7 cellular contexts compared by ENCODE assay signal in the genomic region with DNA sequence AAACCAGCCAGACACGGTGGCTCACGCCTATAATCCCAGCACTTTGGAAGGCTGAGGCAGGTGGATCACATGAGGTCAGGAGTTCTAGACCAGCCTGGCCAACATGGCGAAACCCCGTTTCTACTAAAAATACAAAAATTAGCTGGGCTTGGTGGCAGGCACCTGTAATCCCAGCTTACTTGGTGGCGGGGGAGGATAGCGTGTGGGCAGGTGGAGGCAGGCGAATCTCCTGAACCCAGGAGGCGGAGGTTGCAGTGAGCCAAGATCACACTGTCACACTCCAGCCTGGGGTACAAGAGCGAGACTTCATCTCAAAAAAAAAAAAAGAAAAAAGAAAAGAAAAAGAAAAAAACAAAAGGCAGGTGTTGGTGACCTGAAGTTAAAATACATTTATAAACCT. TPM values are rescaled to one million over a fixed set of nuclear protein-coding genes. Genes with fewer than 3 reads are reported as not detected.
DNase-seq lines count a peak whose midpoint lies in the region; ATAC-seq, FAIRE-seq and TF ChIP-seq lines count a peak whose summit lies in the region.
"Not testable (repeated sequence)": the region's sequence is repeated elsewhere in the genome, so short reads cannot be mapped to it uniquely, and the experiment has no call there.

No MANE protein-coding gene starts in this region.

- H3K4me2 ChIP-seq in OCI-LY7 (ENCODE audit: low read length) (peak overlapping the region; percentile 58), fibroblast of lung (ENCODE audit: extremely low read depth, insufficient read depth, low read length) (peak overlapping the region; percentile 76)
- not testable (repeated sequence) for H3K4me2 ChIP-seq in K562 (ENCODE audit: insufficient read depth, low read length)

- not testable (repeated sequence) for H4K20me1 ChIP-seq in OCI-LY7 (ENCODE audit: insufficient read depth, low read length); K562 (replicated peaks; ENCODE audit: control insufficient read depth, insufficient read depth, low read length); fibroblast of lung (ENCODE audit: control insufficient read depth, extremely low read depth, insufficient read depth, low read length)

- H3K36me3 ChIP-seq in CD8-positive, alpha-beta memory T cell (ENCODE audit: insufficient read depth, low read length); OCI-LY7 (ENCODE audit: insufficient read depth, low read length); K562 (ENCODE audit: control insufficient read depth, insufficient read depth, low read length); fibroblast of lung (ENCODE audit: control insufficient read depth, insufficient read depth, low read length); muscle layer of colon (ENCODE audit: insufficient read depth, low read length): not testable (repeated sequence)

- H3K4me3 Mint-ChIP-seq in CD8-positive, alpha-beta memory T cell, result peak overlapping the region; percentile 54 to 94 (median 86)
- peak overlapping the region; percentile 80 for H3K4me3 Mint-ChIP-seq in activated T-cell treated with anti-CD3 and anti-CD28 coated beads, Interleukin-2, amount 50 U/mL, for 24 hours

- not testable (repeated sequence) for H3K9me3 Mint-ChIP-seq in CD8-positive, alpha-beta memory T cell; activated T-cell treated with anti-CD3 and anti-CD28 coated beads, Interleukin-2, amount 50 U/mL, for 24 hours

- not testable (repeated sequence) for H3K36me3 Mint-ChIP-seq in CD8-positive, alpha-beta memory T cell; activated T-cell treated with anti-CD3 and anti-CD28 coated beads, Interleukin-2, amount 50 U/mL, for 24 hours (ENCODE audit: low read depth)

- 48% methylated on average over 8 of the region's 9 CpGs for WGBS in K562 (ENCODE audit: insufficient coverage, low coverage, missing lambda C conversion rate)

- H3K27ac ChIP-seq in CD8-positive, alpha-beta memory T cell (ENCODE audit: low read depth, low read length); OCI-LY7 (ENCODE audit: low read depth, low read length, poor library complexity, severe bottlenecking); K562 (ENCODE audit: extremely low read depth, low read depth, low read length); fibroblast of lung (ENCODE audit: insufficient read depth, low read length); muscle layer of colon (ENCODE audit: low read depth, low read length): not testable (repeated sequence)
- peak overlapping the region in 10 of 21 experiments; percentile 0 to 83 (median 40) for H3K27ac ChIP-seq in skin epidermis

- not testable (repeated sequence) for H3K4me1 ChIP-seq in CD8-positive, alpha-beta memory T cell (ENCODE audit: insufficient read depth, low read length); fibroblast of lung (ENCODE audit: control insufficient read depth, extremely low read depth, insufficient read depth, low read length); muscle layer of colon (ENCODE audit: insufficient read depth, low read length)
- H3K4me1 ChIP-seq in OCI-LY7 (ENCODE audit: insufficient read depth, low read length, poor library complexity, severe bottlenecking), result peaks cover 19% of the 10 kb centered on the region
- peaks cover 10 to 19% of the 10 kb centered on the region in 2 experiments; a peak in 4 of 5 replicates for H3K4me1 ChIP-seq in K562 (replicated peaks in 1 of 2; ENCODE audit: control insufficient read depth in 2 of 2, insufficient read depth in 2 of 2, low read length in 2 of 2)

- H3K27ac Mint-ChIP-seq in CD8-positive, alpha-beta memory T cell, result peak overlapping the region in 2 of 8 donors; percentile 54 to 91
- H3K27ac Mint-ChIP-seq in activated T-cell treated with anti-CD3 and anti-CD28 coated beads, Interleukin-2, amount 50 U/mL, for 24 hours, result peak overlapping the region; percentile 52

- peak overlapping the region; percentile 62 for H3K4me3 ChIP-seq in CD8-positive, alpha-beta memory T cell (ENCODE audit: low read length)
- H3K4me3 ChIP-seq in OCI-LY7 (ENCODE audit: low read depth, low read length, poor library complexity, severe bottlenecking), result peak overlapping the region; percentile 48
- not testable (repeated sequence) for H3K4me3 ChIP-seq in K562
- peak overlapping the region in 1 of 4 experiments; percentile 62 for H3K4me3 ChIP-seq in fibroblast of lung (replicated peaks in 1 of 4; ENCODE audit: control extremely low read depth in 1 of 4, insufficient read depth in 1 of 4, low read depth in 3 of 4, low read length in 4 of 4)
- H3K4me3 ChIP-seq in muscle layer of colon (ENCODE audit: low read depth in 1 of 2, low read length in 2 of 2), result peak overlapping the region; percentile 41 to 63
- peak overlapping the region in 5 of 7 experiments; percentile 30 to 45 (median 36) for H3K4me3 ChIP-seq in skin epidermis

- H3K4me1 Mint-ChIP-seq in CD8-positive, alpha-beta memory T cell, result peaks cover 22 to 24% (median 22%) of the 10 kb centered on the region in 3 donors
- H3K4me1 Mint-ChIP-seq in activated T-cell treated with anti-CD3 and anti-CD28 coated beads, Interleukin-2, amount 50 U/mL, for 24 hours (ENCODE audit: low read depth), result peaks cover 40% of the 10 kb centered on the region

- TF ChIP-seq RAD21 in K562 (CRISPR knock-in tag; conservative IDR thresholded peaks at IDR 0.05 in 1 of 2, IDR thresholded peaks at IDR 0.05 in 1 of 2), result not testable (repeated sequence)

- H3K9me1 ChIP-seq in K562 (ENCODE audit: control insufficient read depth, insufficient read depth, low read length), result not testable (repeated sequence)

- POLR2A ChIA-PET in CD8-positive, alpha-beta memory T cell (lab: Charles Lee); K562 (lab: Yijun Ruan, JAX): not testable (repeated sequence)
- POLR2A ChIA-PET in OCI-LY7 (lab: Charles Lee), result interaction anchor here (1.5 kb wide), 1 partner anchor 19 kb away, joined by 5 read pairs; no protein-coding TSS in a partner anchor

- H3K27me3 ChIP-seq in CD8-positive, alpha-beta memory T cell (ENCODE audit: insufficient read depth, low read length, poor library complexity, severe bottlenecking); K562 (ENCODE audit: control insufficient read depth in 2 of 2, insufficient read depth in 2 of 2, low read length in 2 of 2); fibroblast of lung (ENCODE audit: control insufficient read depth, insufficient read depth, low read length); muscle layer of colon (ENCODE audit: control insufficient read depth in 1 of 2, insufficient read depth in 2 of 2, low read length in 2 of 2): not testable (repeated sequence)

- not testable (repeated sequence) for FAIRE-seq in K562 (lab: Jason Lieb, UNC)

- intact Hi-C loops in OCI-LY7 (cut with micrococcal nuclease; ENCODE audit: unreplicated experiment); K562 (cut with micrococcal nuclease): not testable (repeated sequence)

- TF ChIP-seq EP300 in K562 (IDR thresholded peaks at IDR 0.05; ENCODE audit: low read length), result not testable (repeated sequence)

- not testable (repeated sequence) for H3K9me3 ChIP-seq in CD8-positive, alpha-beta memory T cell (ENCODE audit: low read length); OCI-LY7 (ENCODE audit: low read length); K562 (replicated peaks; ENCODE audit: control insufficient read depth, insufficient read depth, low read depth, low read length); fibroblast of lung (ENCODE audit: control insufficient read depth, insufficient read depth, low read depth, low read length); muscle layer of colon (ENCODE audit: low read length)

- TF ChIP-seq POLR2A in K562 (conservative IDR thresholded peaks at IDR 0.05), result not testable (repeated sequence)

- not testable (repeated sequence) for H3K27me3 Mint-ChIP-seq in CD8-positive, alpha-beta memory T cell; activated T-cell treated with anti-CD3 and anti-CD28 coated beads, Interleukin-2, amount 50 U/mL, for 24 hours

- DNase-seq in CD8-positive, alpha-beta memory T cell; OCI-LY7 (ENCODE audit: low spot score); activated T-cell treated with anti-CD3 and anti-CD28 coated beads, Interleukin-2, amount 50 U/mL, for 24 hours; K562 (ENCODE audit: extremely low read depth in 1 of 4, low spot score in 3 of 4); fibroblast of lung (ENCODE audit: low read depth in 2 of 2): not testable (repeated sequence)

- H2AFZ ChIP-seq in OCI-LY7 (ENCODE audit: low read length), result peak overlapping the region; percentile 88
- H2AFZ ChIP-seq in K562 (ENCODE audit: low read depth, low read length), result peak overlapping the region; percentile 61; the same call in 1 of the 2 replicates
- H2AFZ ChIP-seq in fibroblast of lung (ENCODE audit: low read length), result peak overlapping the region; percentile 85

- in situ Hi-C loops in K562 (cut with MboI), result not testable (repeated sequence)

- H3K9me2 ChIP-seq in OCI-LY7 (ENCODE audit: insufficient read depth, low read length), result not testable (repeated sequence)

- not testable (repeated sequence) for BruUV-seq in OCI-LY7 (replicated peaks; lab: Mats Ljungman, UMichigan); K562 (replicated peaks; lab: Mats Ljungman, UMichigan)

- H3K79me2 ChIP-seq in OCI-LY7 (ENCODE audit: insufficient read depth, low read depth, low read length); K562 (ENCODE audit: control insufficient read depth, insufficient read depth, low read length); fibroblast of lung (ENCODE audit: control insufficient read depth, insufficient read depth, low read length): not testable (repeated sequence)

- not testable (repeated sequence) for ATAC-seq in K562

- not testable (repeated sequence) for H3K9ac ChIP-seq in K562 (ENCODE audit: insufficient read depth in 1 of 2, low read depth in 2 of 2, low read length in 2 of 2); fibroblast of lung (ENCODE audit: insufficient read depth, low read length); muscle layer of colon (ENCODE audit: low read length)

- CTCF ChIA-PET in CD8-positive, alpha-beta memory T cell (lab: Charles Lee); OCI-LY7 (lab: Charles Lee; ENCODE audit: unreplicated experiment): not testable (repeated sequence)
- CTCF ChIA-PET in K562 (lab: Yijun Ruan, JAX; ENCODE audit: low intra/inter-chr PET ratio), result interaction anchor here (0.7 kb wide), 1 partner anchor 18 kb away, joined by 3 read pairs; no protein-coding TSS in a partner anchor

- TF ChIP-seq CTCF in OCI-LY7 (conservative IDR thresholded peaks at IDR 0.05; ENCODE audit: low read length); K562 (IDR thresholded peaks at IDR 0.05 in 2 of 3, conservative IDR thresholded peaks at IDR 0.05 in 1 of 3; ENCODE audit: insufficient read depth in 2 of 3, low read depth in 1 of 3, low read length in 3 of 3); fibroblast of lung (conservative IDR thresholded peaks at IDR 0.05 in 1 of 2, IDR thresholded peaks at IDR 0.05 in 1 of 2; ENCODE audit: low read depth in 1 of 2, low read length in 2 of 2): not testable (repeated sequence)

RNA-seq across cellular contexts. Expression of a gene that starts 24.3 kb away (rescaled TPM):
- total RNA-seq in CD8-positive, alpha-beta memory T cell, result 10 to 100 TPM; 11.7 to 12.7 TPM
- polyA plus RNA-seq in CD8-positive, alpha-beta memory T cell, result 17.3 TPM
- total RNA-seq in OCI-LY7 (2014; rRNA removed; shearing (Covaris generic)), result 17.0 and 24.4 TPM in 2 replicates
- total RNA-seq in OCI-LY7 (2022), result 24.1 and 36.6 TPM in 2 replicates
- total RNA-seq in K562 (2011; cell fraction: chromatin; rRNA removed; ENCODE audit: low replicate concordance), result 50.6 and 54.2 TPM in 2 replicates
- 31.8 and 34.5 TPM in 2 replicates for total RNA-seq in K562 (2011; cell fraction: nucleolus; rRNA removed)
- 53.2 and 69.8 TPM in 2 replicates for total RNA-seq in K562 (2011; cell fraction: nucleoplasm; rRNA removed)
- total RNA-seq in K562 (2014; rRNA removed), result 11.9 and 14.2 TPM in 2 replicates
- 13.0 and 13.1 TPM in 2 replicates for total RNA-seq in K562 (2014; rRNA removed; fragmentation: Illumina TruSeq; extraction: Trizol)
- total RNA-seq in K562 (2015; rRNA removed; fragmentation: Illumina TruSeq; extraction: Trizol), result 9.6 and 12.2 TPM in 2 replicates
- total RNA-seq in K562 (2021), result 13.3 and 13.6 TPM in 2 replicates
- polyA plus RNA-seq in K562 (2011; rRNA removed), result 38.6 and 46.7 TPM in 2 replicates
- 23.1 and 42.1 TPM in 2 replicates for polyA plus RNA-seq in K562 (2011; cell fraction: cytosol; rRNA removed)
- 31.9 and 42.8 TPM in 2 replicates for polyA plus RNA-seq in K562 (2011; cell fraction: nucleus; rRNA removed)
- 17.4 and 30.2 TPM in 2 replicates for polyA plus RNA-seq in K562 (2012)
- 12.3 and 14.4 TPM in 2 replicates for polyA plus RNA-seq in K562 (2014; fragmentation: Illumina TruSeq; extraction: Trizol)
- polyA plus RNA-seq in K562 (2014; fragmentation: Nextera tagmentation; extraction: Ambion mirVana), result 1 to 10 TPM; 6.3 to 7.0 TPM
- polyA plus RNA-seq in K562 (2014; rRNA removed), result 17.8 and 23.5 TPM in 2 replicates
- polyA minus RNA-seq in K562 (2011; rRNA and poly(A)+ RNA removed), result 18.1 and 26.6 TPM in 2 replicates
- 8.9 and 22.8 TPM in 2 replicates for polyA minus RNA-seq in K562 (2011; cell fraction: cytosol; rRNA and poly(A)+ RNA removed)
- polyA minus RNA-seq in K562 (2011; cell fraction: nucleus; rRNA and poly(A)+ RNA removed), result 7.1 and 10.1 TPM in 2 replicates
- total RNA-seq in fibroblast of lung, result 17.2 and 20.8 TPM in 2 replicates
- polyA plus RNA-seq in fibroblast of lung, result 5.5 and 8.5 TPM in 2 replicates
- polyA plus RNA-seq in fibroblast of lung (2012), result 5.1 and 10.2 TPM in 2 replicates
- polyA minus RNA-seq in fibroblast of lung (ENCODE audit: low replicate concordance), result 1.6 and 16.4 TPM in 2 replicates

RNA-seq across cellular contexts. Expression of a gene that starts 51.5 kb away (rescaled TPM):
- total RNA-seq in CD8-positive, alpha-beta memory T cell, result 1 to 10 TPM; 3.7 to 4.5 TPM
- polyA plus RNA-seq in CD8-positive, alpha-beta memory T cell, result 0.35 TPM
- total RNA-seq in OCI-LY7 (2014; rRNA removed; shearing (Covaris generic)), result 5.6 and 7.2 TPM in 2 replicates
- 8.4 and 9.8 TPM in 2 replicates for total RNA-seq in OCI-LY7 (2022)
- total RNA-seq in K562 (2011; cell fraction: chromatin; rRNA removed; ENCODE audit: low replicate concordance), result 5.5 and 19.3 TPM in 2 replicates
- total RNA-seq in K562 (2011; cell fraction: nucleolus; rRNA removed), result 2.5 and 4.1 TPM in 2 replicates
- total RNA-seq in K562 (2011; cell fraction: nucleoplasm; rRNA removed), result 5.0 and 8.4 TPM in 2 replicates
- total RNA-seq in K562 (2014; rRNA removed), result 6.1 and 7.6 TPM in 2 replicates
- total RNA-seq in K562 (2014; rRNA removed; fragmentation: Illumina TruSeq; extraction: Trizol), result 9.1 and 11.2 TPM in 2 replicates
- 8.7 and 8.9 TPM in 2 replicates for total RNA-seq in K562 (2015; rRNA removed; fragmentation: Illumina TruSeq; extraction: Trizol)
- 6.7 and 7.2 TPM in 2 replicates for total RNA-seq in K562 (2021)
- 6.6 and 9.8 TPM in 2 replicates for polyA plus RNA-seq in K562 (2011; rRNA removed)
- 1.4 and 1.7 TPM in 2 replicates for polyA plus RNA-seq in K562 (2011; cell fraction: cytosol; rRNA removed)
- 5.2 and 7.1 TPM in 2 replicates for polyA plus RNA-seq in K562 (2011; cell fraction: nucleus; rRNA removed)
- polyA plus RNA-seq in K562 (2012), result 6.8 and 8.2 TPM in 2 replicates
- polyA plus RNA-seq in K562 (2014; fragmentation: Illumina TruSeq; extraction: Trizol), result 7.9 and 8.3 TPM in 2 replicates
- 1 to 10 TPM; 2.8 to 5.0 TPM for polyA plus RNA-seq in K562 (2014; fragmentation: Nextera tagmentation; extraction: Ambion mirVana)
- polyA plus RNA-seq in K562 (2014; rRNA removed), result 8.7 and 11.9 TPM in 2 replicates
- polyA minus RNA-seq in K562 (2011; rRNA and poly(A)+ RNA removed), result 5.4 and 7.1 TPM in 2 replicates
- 3.0 and 4.2 TPM in 2 replicates for polyA minus RNA-seq in K562 (2011; cell fraction: cytosol; rRNA and poly(A)+ RNA removed)
- 3.6 and 7.2 TPM in 2 replicates for polyA minus RNA-seq in K562 (2011; cell fraction: nucleus; rRNA and poly(A)+ RNA removed)
- total RNA-seq in fibroblast of lung, result 23.6 and 33.1 TPM in 2 replicates
- polyA plus RNA-seq in fibroblast of lung, result 13.1 and 17.7 TPM in 2 replicates
- polyA plus RNA-seq in fibroblast of lung (2012), result 8.8 and 11.7 TPM in 2 replicates
- 0.33 and 0.59 TPM in 2 replicates for polyA minus RNA-seq in fibroblast of lung (ENCODE audit: low replicate concordance)
